Comparison of ENCODE assay signal across 18 cellular contexts in the genomic region with DNA sequence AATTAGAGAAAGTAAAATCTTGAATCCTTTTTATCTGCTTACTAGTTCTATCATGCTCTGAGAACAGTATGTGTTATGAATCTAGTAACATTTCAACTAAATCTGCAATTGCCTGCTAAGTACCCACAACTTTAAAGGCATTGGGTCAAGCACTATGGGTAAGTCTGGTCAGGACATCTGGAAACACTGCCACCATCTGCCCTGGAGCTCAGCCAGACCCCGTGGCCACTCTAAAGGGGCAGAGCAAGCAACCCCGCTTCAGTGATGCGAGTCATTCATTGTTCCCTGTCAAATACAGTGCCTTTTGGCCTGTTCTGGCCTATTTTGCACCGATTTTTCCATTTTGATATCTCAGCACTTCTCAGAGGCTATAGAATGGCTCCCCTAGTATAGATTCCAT. TPM values are rescaled to one million over a fixed set of nuclear protein-coding genes. Genes with fewer than 3 reads are reported as not detected.
DNase-seq lines count a peak whose midpoint lies in the region; ATAC-seq and TF ChIP-seq lines count a peak whose summit lies in the region.
"Had no signal": no experiment of that assay in that cellular context is flagged by ENCODE, and none has a peak within 500 bp of the region (broad histone marks: within the 10 kb centered on the region; RNA-seq: fewer than 3 reads in every experiment).

No MANE protein-coding gene starts in this region.

- no peaks in the 10 kb centered on the region for H4K20me1 ChIP-seq in PC-9 (ENCODE audit: insufficient read depth)

- ATAC-seq in GM19351 (IDR thresholded peaks at IDR 0.05; ENCODE audit: unreplicated experiment): no peak
- ATAC-seq: CD8-positive, alpha-beta T cell; gastroesophageal sphincter; HepG2; left lung; natural killer cell; right lobe of liver; stimulated activated naive B cell treated with anti-CD40 and anti-IgM and Interleukin-4, amounts not matched to agents 10 μg/mL and 1 μg/mL and 100 μg/mL, for 72 hours had no signal

- H3K27me3 ChIP-seq in adipocyte (replicated peaks; ENCODE audit: control insufficient read depth, insufficient read depth, low read length) (no peaks in the 10 kb centered on the region), PC-9 (ENCODE audit: insufficient read depth, low read depth) (no peaks in the 10 kb centered on the region)
- H3K27me3 ChIP-seq: gastroesophageal sphincter, left lung, right lobe of liver had no signal

- H3K36me3 ChIP-seq in adipocyte (ENCODE audit: control insufficient read depth, insufficient read depth, low read length, severe bottlenecking): peaks cover 3% of the 10 kb centered on the region
- H3K36me3 ChIP-seq in PC-9 (ENCODE audit: low read depth): no peaks in the 10 kb centered on the region

- no TSS peak for BruUV-seq in PC-9 (replicated peaks; lab: Mats Ljungman, UMichigan)

- no peak overlapping the region for H3K9ac ChIP-seq in adipocyte (ENCODE audit: low read length)

- CTCF ChIA-PET in PC-9 (lab: Charles Lee): interaction anchor here (0.7 kb wide), 1 partner anchor 13 kb away, joined by 10 read pairs; no protein-coding TSS in a partner anchor

- no peaks in the 10 kb centered on the region for H3K9me3 ChIP-seq in adipocyte (ENCODE audit: control insufficient read depth, low read length)
- H3K9me3 ChIP-seq in PC-9 (ENCODE audit: insufficient read depth, low read depth): no peaks in the 10 kb centered on the region
- H3K9me3 ChIP-seq: gastroesophageal sphincter, left lung, right lobe of liver had no signal

- H3K4me1 ChIP-seq in adipocyte (ENCODE audit: control insufficient read depth, insufficient read depth, low read length): peaks cover 11% of the 10 kb centered on the region
- H3K4me1 ChIP-seq in PC-9 (replicated peaks; ENCODE audit: insufficient read depth): no peaks in the 10 kb centered on the region
- H3K4me1 ChIP-seq: gastroesophageal sphincter, left lung, right lobe of liver had no signal

- intact Hi-C loops in head of caudate nucleus (cut with DNase I): no loop called here
- intact Hi-C loops in PC-9 (cut with micrococcal nuclease; ENCODE audit: unreplicated experiment): no loop called here

- no peaks in the 10 kb centered on the region for H3K9me2 ChIP-seq in PC-9 (ENCODE audit: insufficient read depth)

- H3K27ac ChIP-seq in PC-9: no peak overlapping the region
- H3K27ac ChIP-seq: gastroesophageal sphincter, left lung, right lobe of liver had no signal

- DNase-seq in H4 (ENCODE audit: low spot score) (peak; percentile 5), adipocyte (ENCODE audit: low read depth) (peak; percentile 18), head of caudate nucleus (peak in 41 of 42 donors; percentile 25 to 93 (median 82)), pons (ENCODE audit: low spot score) (peak; percentile 86), PC-9 (no peak), SW 1271 (lab: John Stamatoyannopoulos, UW) (no peak)
- DNase-seq: activated CD4-positive, alpha-beta memory T cell treated with anti-CD3 and anti-CD28 coated beads, Interleukin-2, amount 10 ng/mL, durations not matched to agents 7 days and 5 days; aorta; CD8-positive, alpha-beta T cell; GF-D8; left lung; natural killer cell; NCI-H1436 treated with DMSO at 0.1 percent for 48 hours; right lobe of liver; stimulated activated naive B cell treated with anti-CD40 and anti-IgM and Interleukin-4, amounts not matched to agents 10 μg/mL and 1 μg/mL and 100 μg/mL, for 72 hours had no signal

- POLR2A ChIA-PET in PC-9 (lab: Charles Lee; ENCODE audit: unreplicated experiment): no interaction called here

- H3K4me2 ChIP-seq in PC-9: no peak overlapping the region

- no peaks in the 10 kb centered on the region for H3K79me2 ChIP-seq in PC-9 (ENCODE audit: low read depth)

- H3F3A ChIP-seq in PC-9 (ENCODE audit: insufficient read depth, low read depth): peaks cover 6% of the 10 kb centered on the region

- no peak overlapping the region for H3K4me3 ChIP-seq in adipocyte (ENCODE audit: low read length)
- no peak overlapping the region for H3K4me3 ChIP-seq in PC-9
- H3K4me3 ChIP-seq: gastroesophageal sphincter, left lung, right lobe of liver had no signal

- TF ChIP-seq CTCF in PC-9 (conservative IDR thresholded peaks at IDR 0.05): no peak

- no peak overlapping the region for H2AFZ ChIP-seq in PC-9

RNA-seq across cellular contexts. Expression of gene TSPYL4, which starts 33.7 kb away (rescaled TPM):
- 5.8 and 6.3 TPM in 2 replicates for total RNA-seq in H4 (2014; rRNA removed; shearing (Covaris generic))
- 10.6 and 10.9 TPM in 2 replicates for total RNA-seq in PC-9 (2021)

RNA-seq across cellular contexts. Expression of gene TSPYL1, which starts 59.6 kb away (rescaled TPM):
- 38.4 and 39.9 TPM in 2 replicates for total RNA-seq in H4 (2014; rRNA removed; shearing (Covaris generic))
- total RNA-seq in PC-9 (2021): 52.8 and 73.1 TPM in 2 replicates

Comparison
In these comparisons a context has a peak if more than half of its experiments do, and no peak if none do; other contexts are left out.
1. DNase-seq: peak in H4 (single experiment), adipocyte (single experiment), head of caudate nucleus (41 of 42) and pons (single experiment); none in PC-9 (0 of 2) and SW 1271 (0 of 2).